Comparison of ENCODE assay signal across 8 cellular contexts in genomic region chr5:59798862-59799667, GRCh38.
DNase-seq lines count a peak whose midpoint lies in the region; ATAC-seq and TF ChIP-seq lines count a peak whose summit lies in the region.

No MANE protein-coding gene starts in this region.

- no peak for DNase-seq in SK-N-SH
- DNase-seq in left lobe of liver (ENCODE audit: low spot score): no peak
- DNase-seq in NCI-H1092 treated with DMSO at 0.1 percent for 48 hours (lab: John Stamatoyannopoulos, UW): no peak
- no peak for DNase-seq in posterior vena cava (ENCODE audit: low spot score)
- DNase-seq in cerebellar cortex (ENCODE audit: low spot score): no peak

- no peaks in the 10 kb centered on the region for H4K20me1 ChIP-seq in SK-N-SH (ENCODE audit: insufficient read depth)

- no peaks in the 10 kb centered on the region for H3K79me2 ChIP-seq in ACC112 (ENCODE audit: control insufficient read depth, insufficient read depth, low read length, unreplicated experiment)
- H3K79me2 ChIP-seq in SK-N-SH (ENCODE audit: insufficient read depth): no peaks in the 10 kb centered on the region

- H3K27ac ChIP-seq in ACC112 (ENCODE audit: low read depth, low read length) (peak overlapping the region; percentile 66), SK-N-SH (ENCODE audit: low read depth in 2 of 2, low read length in 1 of 2) (peak overlapping the region; percentile 46 to 74; a peak in 3 of 4 replicates)

- H3K4me3 ChIP-seq in ACC112 (ENCODE audit: low read depth, low read length) (peak overlapping the region; percentile 44), SK-N-SH (ENCODE audit: low read depth in 2 of 2, low read length in 1 of 2) (no peak overlapping the region)

- H3K9me3 ChIP-seq in SK-N-SH: no peaks in the 10 kb centered on the region

- no peaks in the 10 kb centered on the region for H3F3A ChIP-seq in SK-N-SH (replicated peaks; ENCODE audit: insufficient read depth)

- H3K9me2 ChIP-seq in SK-N-SH: no peaks in the 10 kb centered on the region

- H3K4me2 ChIP-seq in SK-N-SH: 0 out of 2 replicates have a peak overlapping the region, but pooled peaks have one; percentile 10

- no peak for TF ChIP-seq CTCF in SK-N-SH (IDR thresholded peaks at IDR 0.05)

- POLR2A ChIA-PET in SK-N-SH (lab: Yijun Ruan, JAX): no interaction called here

- peak in 1 of 2 experiments; percentile 10; a peak in 1 of 4 replicates for TF ChIP-seq EP300 in SK-N-SH (IDR thresholded peaks at IDR 0.05; ENCODE audit: borderline replicate concordance in 1 of 2, low read depth in 1 of 2, low read length in 1 of 2)

- CTCF ChIA-PET in SK-N-SH (lab: Yijun Ruan, JAX): interaction anchor here (0.5 to 4.2 kb wide), 21 partner anchors 10 to 808 kb away, joined by 3 to 34 read pairs (median 6); no protein-coding TSS in a partner anchor

- 54% methylated on average over 5 of the region's 5 CpGs for WGBS in SK-N-SH (ENCODE audit: low lambda C conversion rate)

- H3K36me3 ChIP-seq in ACC112 (ENCODE audit: insufficient read depth, low read length) (no peaks in the 10 kb centered on the region), SK-N-SH (replicated peaks in 1 of 2; ENCODE audit: control insufficient read depth in 1 of 2, insufficient read depth in 2 of 2, low read length in 1 of 2) (no peaks in the 10 kb centered on the region)

- intact Hi-C loops in posterior vena cava (cut with DNase I): loop anchor here in 1 of 2 donors (5.0 to 10.0 kb wide), 2 partner anchors 407 to 604 kb away; no protein-coding TSS in a partner anchor

- H3K9ac ChIP-seq in SK-N-SH: no peak overlapping the region

- TF ChIP-seq RAD21 in SK-N-SH (IDR thresholded peaks at IDR 0.05; ENCODE audit: low read length): no peak

- H3K27me3 ChIP-seq in ACC112 (ENCODE audit: insufficient read depth, low read length) (no peaks in the 10 kb centered on the region), SK-N-SH (ENCODE audit: insufficient read depth) (no peaks in the 10 kb centered on the region)

- H2AFZ ChIP-seq in ACC112 (ENCODE audit: low read length, unreplicated experiment): peak overlapping the region; percentile 27
- H2AFZ ChIP-seq in SK-N-SH (ENCODE audit: low read depth): no peak overlapping the region; the same call in 1 of the 2 replicates

- peak; percentile 86 for ATAC-seq in GM18867 (IDR thresholded peaks at IDR 0.05; ENCODE audit: unreplicated experiment)
- ATAC-seq in HG03066 (IDR thresholded peaks at IDR 0.05; ENCODE audit: low read depth, unreplicated experiment): peak; percentile 69
- peak; percentile 34 for ATAC-seq in left lobe of liver

- H3K4me1 ChIP-seq in ACC112 (ENCODE audit: control insufficient read depth, insufficient read depth, low read length, unreplicated experiment) (peaks cover 14% of the 10 kb centered on the region), SK-N-SH (ENCODE audit: control insufficient read depth in 1 of 2, insufficient read depth in 2 of 2, low read depth in 1 of 2, low read length in 1 of 2) (peaks cover 10 to 18% of the 10 kb centered on the region in 2 experiments)

TF ChIP-seq in SK-N-SH, 30 proteins besides CTCF, POLR2A, EP300 and RAD21:
- TF ChIP-seq MXI1 (IDR thresholded peaks at IDR 0.05; ENCODE audit: low read depth, low read length): no peak
- TF ChIP-seq, protein P1, sequence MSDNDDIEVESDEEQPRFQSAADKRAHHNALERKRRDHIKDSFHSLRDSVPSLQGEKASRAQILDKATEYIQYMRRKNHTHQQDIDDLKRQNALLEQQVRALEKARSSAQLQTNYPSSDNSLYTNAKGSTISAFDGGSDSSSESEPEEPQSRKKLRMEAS (IDR thresholded peaks at IDR 0.05; ENCODE audit: low read depth): 0 out of 2 replicates have a peak, but pooled peaks have one; percentile 17

Comparison
In these comparisons a context has a peak if more than half of its experiments do, and no peak if none do; other contexts are left out.
1. ATAC-seq: peak in every context shown above with its lines; median percentile 86 in GM18867; 69 in HG03066; 34 in left lobe of liver.